8 cellular contexts compared by ENCODE assay signal in genomic region chr15:98650871-98651481, GRCh38. TPM values are rescaled to one million over a fixed set of nuclear protein-coding genes. Genes with fewer than 3 reads are reported as not detected.
A peak's percentile ranks its signal among the peaks of the same experiment; 100 is the strongest.
DNase-seq lines count a peak whose midpoint lies in the region; ATAC-seq and TF ChIP-seq lines count a peak whose summit lies in the region.

No MANE protein-coding gene starts in this region.

- no peaks in the 10 kb centered on the region for H3K36me3 ChIP-seq in HUES64 (ENCODE audit: insufficient read depth, low read length)

- peaks cover 41% of the 10 kb centered on the region for H3K27me3 Mint-ChIP-seq in activated T-helper 1 cell treated with anti-CD3 and anti-CD28 coated beads, Interleukin-12 subunit alpha, Interleukin-12 subunit beta, Interleukin-2, Interleukin-4 antibody, amounts not matched to agents 30 ng/mL and 10 ng/mL and 1 ng/mL, durations not matched to agents 14 hours and 24 hours and 36 hours (ENCODE audit: insufficient read depth)
- H3K27me3 Mint-ChIP-seq in glutamatergic neuron (ENCODE audit: unreplicated experiment): peaks cover 6% of the 10 kb centered on the region

- H3K9ac ChIP-seq in HUES64 (ENCODE audit: low read depth, low read length): peak overlapping the region; percentile 91

- peaks cover 2% of the 10 kb centered on the region for H3K36me3 Mint-ChIP-seq in activated T-helper 1 cell treated with anti-CD3 and anti-CD28 coated beads, Interleukin-12 subunit alpha, Interleukin-12 subunit beta, Interleukin-2, Interleukin-4 antibody, amounts not matched to agents 30 ng/mL and 10 ng/mL and 1 ng/mL, durations not matched to agents 14 hours and 24 hours and 36 hours (ENCODE audit: low read depth)
- H3K36me3 Mint-ChIP-seq in glutamatergic neuron (ENCODE audit: unreplicated experiment): no peaks in the 10 kb centered on the region

- no peaks in the 10 kb centered on the region for H3K9me3 Mint-ChIP-seq in activated T-helper 1 cell treated with anti-CD3 and anti-CD28 coated beads, Interleukin-12 subunit alpha, Interleukin-12 subunit beta, Interleukin-2, Interleukin-4 antibody, amounts not matched to agents 30 ng/mL and 10 ng/mL and 1 ng/mL, durations not matched to agents 14 hours and 24 hours and 36 hours
- H3K9me3 Mint-ChIP-seq in glutamatergic neuron (ENCODE audit: unreplicated experiment): peaks cover 11% of the 10 kb centered on the region

- H3K9me3 ChIP-seq in HUES64 (ENCODE audit: insufficient read depth, low read depth, low read length): no peaks in the 10 kb centered on the region

- peaks cover 40% of the 10 kb centered on the region for H3K4me1 Mint-ChIP-seq in activated T-helper 1 cell treated with anti-CD3 and anti-CD28 coated beads, Interleukin-12 subunit alpha, Interleukin-12 subunit beta, Interleukin-2, Interleukin-4 antibody, amounts not matched to agents 30 ng/mL and 10 ng/mL and 1 ng/mL, durations not matched to agents 14 hours and 24 hours and 36 hours (ENCODE audit: low read depth)
- H3K4me1 Mint-ChIP-seq in glutamatergic neuron (ENCODE audit: low read depth, unreplicated experiment): peaks cover 35% of the 10 kb centered on the region

- H3K27ac ChIP-seq in HUES64 (ENCODE audit: low read depth, low read length): no peak overlapping the region

- no peaks in the 10 kb centered on the region for H3K27me3 ChIP-seq in HUES64 (ENCODE audit: insufficient read depth, low read length)

- H3K4me3 Mint-ChIP-seq in activated T-helper 1 cell treated with anti-CD3 and anti-CD28 coated beads, Interleukin-12 subunit alpha, Interleukin-12 subunit beta, Interleukin-2, Interleukin-4 antibody, amounts not matched to agents 30 ng/mL and 10 ng/mL and 1 ng/mL, durations not matched to agents 14 hours and 24 hours and 36 hours: peak overlapping the region; percentile 91
- H3K4me3 Mint-ChIP-seq in glutamatergic neuron (ENCODE audit: unreplicated experiment): peak overlapping the region; percentile 99

- intact Hi-C loops in activated T-helper 1 cell treated with anti-CD3 and anti-CD28 coated beads, Interleukin-12 subunit alpha, Interleukin-12 subunit beta, Interleukin-2, Interleukin-4 antibody, amounts not matched to agents 30 ng/mL and 10 ng/mL and 1 ng/mL, durations not matched to agents 14 hours and 24 hours and 36 hours (cut with micrococcal nuclease): loop anchor here (1.0 to 5.0 kb wide), 5 partner anchors 18 to 366 kb away; no protein-coding TSS in a partner anchor
- intact Hi-C loops in sciatic nerve (cut with DNase I): no loop called here

- no peak for TF ChIP-seq CTCF in glutamatergic neuron (IDR thresholded peaks at IDR 0.05; ENCODE audit: partially characterized antibody, unreplicated experiment)

- no peak for DNase-seq in activated T-helper 1 cell treated with anti-CD3 and anti-CD28 coated beads, Interleukin-12 subunit alpha, Interleukin-12 subunit beta, Interleukin-2, Interleukin-4 antibody, amounts not matched to agents 30 ng/mL and 10 ng/mL and 1 ng/mL, durations not matched to agents 14 hours and 24 hours and 36 hours (ENCODE audit: low spot score)
- no peak for DNase-seq in glutamatergic neuron
- DNase-seq in sciatic nerve (ENCODE audit: low spot score): no peak
- DNase-seq in hippocampal formation (lab: John Stamatoyannopoulos, UW): no peak
- DNase-seq in RPMI8226: no peak
- no peak for DNase-seq in foreskin melanocyte

- ATAC-seq in sciatic nerve (peak; percentile 2), HG03354 (IDR thresholded peaks at IDR 0.05; ENCODE audit: poor library complexity, severe bottlenecking, unreplicated experiment) (no peak)

- peak overlapping the region; percentile 81 for H3K27ac Mint-ChIP-seq in activated T-helper 1 cell treated with anti-CD3 and anti-CD28 coated beads, Interleukin-12 subunit alpha, Interleukin-12 subunit beta, Interleukin-2, Interleukin-4 antibody, amounts not matched to agents 30 ng/mL and 10 ng/mL and 1 ng/mL, durations not matched to agents 14 hours and 24 hours and 36 hours
- H3K27ac Mint-ChIP-seq in glutamatergic neuron (ENCODE audit: unreplicated experiment): peak overlapping the region; percentile 94

- peak overlapping the region; percentile 78 for H3K4me3 ChIP-seq in HUES64 (ENCODE audit: low read length)

- peaks cover 49% of the 10 kb centered on the region for H3K4me1 ChIP-seq in HUES64 (ENCODE audit: insufficient read depth, low read length)

- under 1% methylated on average over 37 of the region's 37 CpGs for WGBS in HUES64

RNA-seq across cellular contexts. Expression of gene IGF1R, which starts 2.6 kb away (rescaled TPM):
- polyA plus RNA-seq in HUES64 (2013, experiment 1 of 2): 29.5 TPM
- 34.0 TPM for polyA plus RNA-seq in HUES64 (2013, experiment 2 of 2)
- 38.7 and 39.8 TPM in 2 replicates for total RNA-seq in activated T-helper 1 cell treated with anti-CD3 and anti-CD28 coated beads, Interleukin-12 subunit alpha, Interleukin-12 subunit beta, Interleukin-2, Interleukin-4 antibody, amounts not matched to agents 30 ng/mL and 10 ng/mL and 1 ng/mL, durations not matched to agents 14 hours and 24 hours and 36 hours
- 145 TPM for total RNA-seq in glutamatergic neuron (ENCODE audit: unreplicated experiment)
- 85.9 TPM for total RNA-seq in sciatic nerve
